28 cellular contexts compared by ENCODE assay signal in genomic region chr18:58052960-58053359, GRCh38.
"Had no signal": no experiment of that assay in that cellular context is flagged by ENCODE, and none has a peak within 500 bp of the region (broad histone marks: within the 10 kb centered on the region; RNA-seq: fewer than 3 reads in every experiment).

No MANE protein-coding gene starts in this region.

- DNase-seq: activated CD4-positive, alpha-beta memory T cell treated with anti-CD3 and anti-CD28 coated beads, Interleukin-2, amount 10 ng/mL, durations not matched to agents 7 days and 5 days; activated CD4-positive, alpha-beta T cell treated with anti-CD3 and anti-CD28 coated beads for 1 hour; activated CD4-positive, alpha-beta T cell treated with anti-CD3 and anti-CD28 coated beads for 4 hours; activated CD4-positive, alpha-beta T cell treated with anti-CD3 and anti-CD28 coated beads, Interleukin-2, amount 10 ng/mL, durations not matched to agents 7 days and 5 days; activated CD4-positive, alpha-beta T cell treated with anti-CD3 and anti-CD28 coated beads, Interleukin-2, amount 50 U/mL, for 4 hours; activated CD8-positive, alpha-beta memory T cell treated with anti-CD3 and anti-CD28 coated beads, Interleukin-2, amount 50 U/mL, for 48 hours; activated gamma-delta T cell; activated naive CD4-positive, alpha-beta T cell; activated naive CD4-positive, alpha-beta T cell treated with anti-CD3 and anti-CD28 coated beads, Interleukin-2, amount 10 ng/mL, durations not matched to agents 7 days and 5 days; activated T-cell treated with anti-CD3 and anti-CD28 coated beads for 4 hours; activated T-cell treated with anti-CD3 and anti-CD28 coated beads, Interleukin-2, amount 50 U/mL, for 24 hours; activated T-cell treated with anti-CD3 and anti-CD28 coated beads, Interleukin-2, amount 50 U/mL, for 72 hours; amniotic stem cell; anterior cingulate cortex; caudate nucleus; cortex of kidney; dermis blood vessel endothelial cell; effector CD4-positive, alpha-beta T cell; effector memory CD8-positive, alpha-beta T cell; erythroblast; foreskin keratinocyte; gastrocnemius medialis; glutamatergic neuron; heart left ventricle; T-helper 2 cell had no signal

- H3K27me3 ChIP-seq: esophagus muscularis mucosa, foreskin keratinocyte, gastrocnemius medialis, heart left ventricle had no signal

- H3K9me3 Mint-ChIP-seq: activated CD4-positive, alpha-beta memory T cell treated with anti-CD3 and anti-CD28 coated beads, Interleukin-2, amount 10 ng/mL, durations not matched to agents 7 days and 5 days; activated CD4-positive, alpha-beta T cell treated with anti-CD3 and anti-CD28 coated beads, Interleukin-2, amount 10 ng/mL, durations not matched to agents 7 days and 5 days; activated naive CD4-positive, alpha-beta T cell treated with anti-CD3 and anti-CD28 coated beads, Interleukin-2, amount 10 ng/mL, durations not matched to agents 7 days and 5 days; activated T-cell treated with anti-CD3 and anti-CD28 coated beads, Interleukin-2, amount 50 U/mL, for 24 hours; activated T-cell treated with anti-CD3 and anti-CD28 coated beads, Interleukin-2, amount 50 U/mL, for 72 hours; effector memory CD8-positive, alpha-beta T cell; WTC11 had no signal

- H3K36me3 Mint-ChIP-seq: activated naive CD4-positive, alpha-beta T cell treated with anti-CD3 and anti-CD28 coated beads, Interleukin-2, amount 10 ng/mL, durations not matched to agents 7 days and 5 days; activated naive CD8-positive, alpha-beta T cell had no signal

- H3K27me3 Mint-ChIP-seq: activated naive CD8-positive, alpha-beta T cell; effector memory CD8-positive, alpha-beta T cell had no signal

- H3K36me3 ChIP-seq: esophagus muscularis mucosa, gastrocnemius medialis, heart left ventricle had no signal

- H3K4me1 ChIP-seq: gastrocnemius medialis had no signal

- H3K27ac Mint-ChIP-seq: activated CD4-positive, alpha-beta memory T cell treated with anti-CD3 and anti-CD28 coated beads, Interleukin-2, amount 10 ng/mL, durations not matched to agents 7 days and 5 days; activated CD4-positive, alpha-beta T cell treated with anti-CD3 and anti-CD28 coated beads, Interleukin-2, amount 10 ng/mL, durations not matched to agents 7 days and 5 days; activated naive CD4-positive, alpha-beta T cell treated with anti-CD3 and anti-CD28 coated beads, Interleukin-2, amount 10 ng/mL, durations not matched to agents 7 days and 5 days; activated naive CD8-positive, alpha-beta T cell; activated T-cell treated with anti-CD3 and anti-CD28 coated beads, Interleukin-2, amount 50 U/mL, for 24 hours; activated T-cell treated with anti-CD3 and anti-CD28 coated beads, Interleukin-2, amount 50 U/mL, for 72 hours; effector memory CD8-positive, alpha-beta T cell had no signal

- ATAC-seq: activated T-cell treated with anti-CD3 and anti-CD28 coated beads, Interleukin-2, amount 50 U/mL, for 72 hours; effector memory CD8-positive, alpha-beta T cell; foreskin keratinocyte; gastrocnemius medialis; heart left ventricle; WTC11 had no signal

- H3K4me3 Mint-ChIP-seq: activated CD4-positive, alpha-beta memory T cell treated with anti-CD3 and anti-CD28 coated beads, Interleukin-2, amount 10 ng/mL, durations not matched to agents 7 days and 5 days; activated CD4-positive, alpha-beta T cell treated with anti-CD3 and anti-CD28 coated beads, Interleukin-2, amount 10 ng/mL, durations not matched to agents 7 days and 5 days; activated naive CD4-positive, alpha-beta T cell treated with anti-CD3 and anti-CD28 coated beads, Interleukin-2, amount 10 ng/mL, durations not matched to agents 7 days and 5 days; activated naive CD8-positive, alpha-beta T cell; activated T-cell treated with anti-CD3 and anti-CD28 coated beads, Interleukin-2, amount 50 U/mL, for 24 hours; activated T-cell treated with anti-CD3 and anti-CD28 coated beads, Interleukin-2, amount 50 U/mL, for 72 hours; effector memory CD8-positive, alpha-beta T cell; WTC11 had no signal

- H3K27ac ChIP-seq: esophagus muscularis mucosa, foreskin keratinocyte, gastrocnemius medialis, heart left ventricle had no signal

- H3K4me3 ChIP-seq: esophagus muscularis mucosa, gastrocnemius medialis, heart left ventricle had no signal
